ENCODE assay signal across 12 cellular contexts in genomic region chr4:13347517-13348125, GRCh38.
"Had no signal": no experiment of that assay in that cellular context is flagged by ENCODE, and none has a peak within 500 bp of the region (broad histone marks: within the 10 kb centered on the region; RNA-seq: fewer than 3 reads in every experiment).

No MANE protein-coding gene starts in this region.

- H3K4me3 ChIP-seq: coronary artery, gastroesophageal sphincter, hepatocyte, pancreas, stomach, thoracic aorta had no signal

- DNase-seq: activated CD4-positive, alpha-beta memory T cell treated with anti-CD3 and anti-CD28 coated beads for 36 hours; activated gamma-delta T cell treated with Interleukin-2 at 50 U/mL for 16 hours; activated naive CD8-positive, alpha-beta T cell treated with anti-CD3 and anti-CD28 coated beads for 36 hours; activated T-cell treated with anti-CD3 and anti-CD28 coated beads, Interleukin-2, amount 50 U/mL, for 48 hours; caudate nucleus; effector memory CD4-positive, alpha-beta T cell; pancreas; stomach had no signal

- H3K36me3 ChIP-seq: pancreas, thoracic aorta had no signal

- H3K9me3 ChIP-seq: pancreas, thoracic aorta had no signal

- ATAC-seq: gastroesophageal sphincter, pancreas had no signal

- H3K27me3 ChIP-seq: gastroesophageal sphincter, hepatocyte, pancreas, stomach had no signal
